ENCODE assay signal across 12 cellular contexts in genomic region chr3:85801955-85802354, GRCh38.
A peak's percentile ranks its signal among the peaks of the same experiment; 100 is the strongest.
DNase-seq lines count a peak whose midpoint lies in the region; ATAC-seq, FAIRE-seq and TF ChIP-seq lines count a peak whose summit lies in the region.
"Had no signal": no experiment of that assay in that cellular context is flagged by ENCODE, and none has a peak within 500 bp of the region (broad histone marks: within the 10 kb centered on the region; RNA-seq: fewer than 3 reads in every experiment).

No MANE protein-coding gene starts in this region.

- H3K36me3 ChIP-seq in heart left ventricle (no peaks in the 10 kb centered on the region), OCI-LY1 (ENCODE audit: insufficient read depth, low read length) (no peaks in the 10 kb centered on the region), endothelial cell of umbilical vein (ENCODE audit: control insufficient read depth in 2 of 2, extremely low read depth in 1 of 2, insufficient read depth in 2 of 2, low read length in 2 of 2) (no peaks in the 10 kb centered on the region), upper lobe of right lung (no peaks in the 10 kb centered on the region), thyroid gland (no peaks in the 10 kb centered on the region), colonic mucosa (no peaks in the 10 kb centered on the region)
- H3K36me3 ChIP-seq: transverse colon had no signal

- intact Hi-C loops in heart left ventricle (cut with DNase I) = loop anchor here in 1 of 10 donors (10.0 kb wide), 1 partner anchor 63 kb away; no protein-coding TSS in a partner anchor
- intact Hi-C loops in Right ventricle myocardium superior (cut with DNase I) = no loop called here
- intact Hi-C loops in endothelial cell of umbilical vein (cut with micrococcal nuclease) = loop anchor here (5.0 to 10.0 kb wide), 3 partner anchors 137 to 500 kb away; no protein-coding TSS in a partner anchor
- intact Hi-C loops in upper lobe of right lung (cut with DNase I) = no loop called here
- intact Hi-C loops in thyroid gland (cut with DNase I) = no loop called here
- intact Hi-C loops in colonic mucosa (cut with DNase I) = no loop called here

- no peaks in the 10 kb centered on the region for H3F3A ChIP-seq in OCI-LY1 (ENCODE audit: insufficient read depth, low read length)

- no peaks in the 10 kb centered on the region for H4K20me1 ChIP-seq in OCI-LY1 (ENCODE audit: insufficient read depth, low read length)
- no peaks in the 10 kb centered on the region for H4K20me1 ChIP-seq in endothelial cell of umbilical vein (replicated peaks; ENCODE audit: control insufficient read depth, extremely low read depth, insufficient read depth, low read length)

- H2AFZ ChIP-seq in OCI-LY1 (ENCODE audit: low read length) = no peak overlapping the region
- no peak overlapping the region for H2AFZ ChIP-seq in endothelial cell of umbilical vein (ENCODE audit: low read depth, low read length)

- H3K9ac ChIP-seq in OCI-LY1 (ENCODE audit: low read length) (no peak overlapping the region), endothelial cell of umbilical vein (replicated peaks; ENCODE audit: extremely low read depth, insufficient read depth, low read length) (no peak overlapping the region), colonic mucosa (ENCODE audit: low read depth in 2 of 2, low read length in 2 of 2) (no peak overlapping the region)

- H3K4me1 ChIP-seq in heart left ventricle = no peaks in the 10 kb centered on the region
- H3K4me1 ChIP-seq in OCI-LY1 (ENCODE audit: insufficient read depth, low read length, severe bottlenecking) = no peaks in the 10 kb centered on the region
- H3K4me1 ChIP-seq in endothelial cell of umbilical vein (ENCODE audit: control insufficient read depth, extremely low read depth, insufficient read depth, low read length) = no peaks in the 10 kb centered on the region
- H3K4me1 ChIP-seq in upper lobe of right lung = no peaks in the 10 kb centered on the region
- no peaks in the 10 kb centered on the region for H3K4me1 ChIP-seq in thyroid gland
- H3K4me1 ChIP-seq in colonic mucosa = no peaks in the 10 kb centered on the region
- H3K4me1 ChIP-seq: transverse colon had no signal

- H3K4me3 ChIP-seq in heart left ventricle (no peak overlapping the region), OCI-LY1 (ENCODE audit: low read depth, low read length, poor library complexity, severe bottlenecking) (no peak overlapping the region), endothelial cell of umbilical vein (replicated peaks in 1 of 3; ENCODE audit: insufficient read depth in 1 of 3, low read depth in 1 of 3, low read length in 3 of 3) (no peak overlapping the region), upper lobe of right lung (no peak overlapping the region), thyroid gland (replicated peaks in 1 of 3) (no peak overlapping the region), colonic mucosa (no peak overlapping the region)
- H3K4me3 ChIP-seq: transverse colon had no signal

- FAIRE-seq in endothelial cell of umbilical vein (lab: Jason Lieb, UNC) = peak; percentile 48

- no peaks in the 10 kb centered on the region for H3K27me3 ChIP-seq in heart left ventricle
- H3K27me3 ChIP-seq in OCI-LY1 (ENCODE audit: insufficient read depth, low read length) = no peaks in the 10 kb centered on the region
- no peaks in the 10 kb centered on the region for H3K27me3 ChIP-seq in endothelial cell of umbilical vein (ENCODE audit: control insufficient read depth in 2 of 2, insufficient read depth in 2 of 2, low read length in 2 of 2)
- H3K27me3 ChIP-seq in upper lobe of right lung = no peaks in the 10 kb centered on the region
- H3K27me3 ChIP-seq in thyroid gland = no peaks in the 10 kb centered on the region
- no peaks in the 10 kb centered on the region for H3K27me3 ChIP-seq in colonic mucosa
- H3K27me3 ChIP-seq: transverse colon had no signal

- WGBS in heart left ventricle, 4 donors = 21 to 33% (median 26%) methylated on average over 3 of the region's 3 CpGs
- WGBS in thyroid gland, 2 donors = 24 to 28% methylated on average over 3 of the region's 3 CpGs

- no peaks in the 10 kb centered on the region for H3K9me2 ChIP-seq in OCI-LY1 (ENCODE audit: low read depth, low read length)

- H3K9me3 ChIP-seq in heart left ventricle (peaks cover 0 to 5% (median 0%) of the 10 kb centered on the region in 12 donors), OCI-LY1 (ENCODE audit: low read length) (no peaks in the 10 kb centered on the region), endothelial cell of umbilical vein (replicated peaks; ENCODE audit: control insufficient read depth, insufficient read depth, low read length) (no peaks in the 10 kb centered on the region), upper lobe of right lung (no peaks in the 10 kb centered on the region), thyroid gland (no peaks in the 10 kb centered on the region), colonic mucosa (no peaks in the 10 kb centered on the region)
- H3K9me3 ChIP-seq: transverse colon had no signal

- no peak for DNase-seq in heart left ventricle
- DNase-seq in Right ventricle myocardium superior = no peak
- peak; percentile 4 for DNase-seq in endothelial cell of umbilical vein (ENCODE audit: low read depth, low spot score)
- DNase-seq in upper lobe of right lung = no peak
- DNase-seq in thyroid gland = no peak
- no peak for DNase-seq in colonic mucosa
- DNase-seq: activated T-cell treated with anti-CD3 and anti-CD28 coated beads, Interleukin-2, amount 50 U/mL, for 1 hour; CD4-positive, alpha-beta memory T cell; dermis blood vessel endothelial cell; transverse colon had no signal

- POLR2A ChIA-PET in endothelial cell of umbilical vein (lab: Charles Lee) = no interaction called here

- dilution Hi-C loops in endothelial cell of umbilical vein (cut with MboI; ENCODE audit: extremely low pct_ligation_motif_present, low sequenced_read_pairs) = no loop called here

- H3K79me2 ChIP-seq in OCI-LY1 (ENCODE audit: insufficient read depth, low read length) (no peaks in the 10 kb centered on the region), endothelial cell of umbilical vein (ENCODE audit: control insufficient read depth, insufficient read depth, low read length) (no peaks in the 10 kb centered on the region)

- H3K27ac ChIP-seq in heart left ventricle = no peak overlapping the region
- H3K27ac ChIP-seq in OCI-LY1 (ENCODE audit: low read depth, low read length, poor library complexity, severe bottlenecking) = no peak overlapping the region
- no peak overlapping the region for H3K27ac ChIP-seq in endothelial cell of umbilical vein (ENCODE audit: insufficient read depth, low read depth, low read length)
- no peak overlapping the region for H3K27ac ChIP-seq in upper lobe of right lung
- H3K27ac ChIP-seq in thyroid gland = no peak overlapping the region
- no peak overlapping the region for H3K27ac ChIP-seq in colonic mucosa
- H3K27ac ChIP-seq: transverse colon had no signal

- TF ChIP-seq POLR2A in heart left ventricle (IDR thresholded peaks at IDR 0.05) = no peak
- TF ChIP-seq POLR2A in endothelial cell of umbilical vein (IDR thresholded peaks at IDR 0.05; ENCODE audit: low read depth, low read length) = no peak
- no peak for TF ChIP-seq POLR2A in thyroid gland (IDR thresholded peaks at IDR 0.05)

- BruUV-seq in endothelial cell of umbilical vein (replicated peaks; lab: Mats Ljungman, UMichigan) = no TSS peak

- ATAC-seq in heart left ventricle (no peak), Right ventricle myocardium superior (ENCODE audit: poor library complexity) (no peak), upper lobe of right lung (no peak), GM19023 (IDR thresholded peaks at IDR 0.05; ENCODE audit: unreplicated experiment) (no peak)

- CTCF ChIA-PET in endothelial cell of umbilical vein (lab: Charles Lee) = no interaction called here

- TF ChIP-seq CTCF in heart left ventricle (IDR thresholded peaks at IDR 0.05) (peak in 9 of 12 donors; percentile 10 to 47 (median 34)), OCI-LY1 (IDR thresholded peaks at IDR 0.05; ENCODE audit: low read length) (peak; percentile 42), endothelial cell of umbilical vein (IDR thresholded peaks at IDR 0.05; ENCODE audit: extremely low read depth in 1 of 2, insufficient read depth in 1 of 2, low read depth in 1 of 2, low read length in 2 of 2) (no peak), upper lobe of right lung (IDR thresholded peaks at IDR 0.05) (peak; percentile 26), thyroid gland (IDR thresholded peaks at IDR 0.05) (peak in 1 of 6 experiments; percentile 36), colonic mucosa (IDR thresholded peaks at IDR 0.05) (no peak)

- H3K9me1 ChIP-seq in endothelial cell of umbilical vein (replicated peaks; ENCODE audit: control insufficient read depth, extremely low read depth, insufficient read depth, low read length) = no peaks in the 10 kb centered on the region

- H3K4me2 ChIP-seq in OCI-LY1 (ENCODE audit: low read length) = no peak overlapping the region
- no peak overlapping the region for H3K4me2 ChIP-seq in endothelial cell of umbilical vein (ENCODE audit: insufficient read depth, low read length)

TF ChIP-seq in endothelial cell of umbilical vein, 7 proteins besides CTCF, POLR2A, EP300 and RAD21:
- TF ChIP-seq GATA2 (IDR thresholded peaks at IDR 0.05; ENCODE audit: insufficient read depth, insufficient read length, low read depth, low read length) (no peak), EZH2 (IDR thresholded peaks at IDR 0.05; ENCODE audit: borderline replicate concordance, low read depth, low read length, severe bottlenecking) (no peak), POLR2AphosphoS5 (IDR thresholded peaks at IDR 0.05; ENCODE audit: insufficient read depth, low read depth, low read length) (no peak), MYC (IDR thresholded peaks at IDR 0.05; ENCODE audit: low read depth, low read length) (no peak), MAX (IDR thresholded peaks at IDR 0.05; ENCODE audit: insufficient read depth, insufficient read length) (no peak), FOS (IDR thresholded peaks at IDR 0.05; ENCODE audit: borderline replicate concordance, insufficient read depth, low read length) (no peak), JUN (IDR thresholded peaks at IDR 0.05; ENCODE audit: borderline replicate concordance, insufficient read depth, insufficient read length, low read depth) (no peak)

Comparison
In these comparisons a context has a peak if more than half of its experiments do, and no peak if none do; other contexts are left out.
1. CTCF ChIP-seq: peak in heart left ventricle (9 of 12), OCI-LY1 (single experiment) and upper lobe of right lung (single experiment); none in endothelial cell of umbilical vein (0 of 2) and colonic mucosa (single experiment).